Comparison of ENCODE assay signal across 8 cellular contexts in the genomic region with DNA sequence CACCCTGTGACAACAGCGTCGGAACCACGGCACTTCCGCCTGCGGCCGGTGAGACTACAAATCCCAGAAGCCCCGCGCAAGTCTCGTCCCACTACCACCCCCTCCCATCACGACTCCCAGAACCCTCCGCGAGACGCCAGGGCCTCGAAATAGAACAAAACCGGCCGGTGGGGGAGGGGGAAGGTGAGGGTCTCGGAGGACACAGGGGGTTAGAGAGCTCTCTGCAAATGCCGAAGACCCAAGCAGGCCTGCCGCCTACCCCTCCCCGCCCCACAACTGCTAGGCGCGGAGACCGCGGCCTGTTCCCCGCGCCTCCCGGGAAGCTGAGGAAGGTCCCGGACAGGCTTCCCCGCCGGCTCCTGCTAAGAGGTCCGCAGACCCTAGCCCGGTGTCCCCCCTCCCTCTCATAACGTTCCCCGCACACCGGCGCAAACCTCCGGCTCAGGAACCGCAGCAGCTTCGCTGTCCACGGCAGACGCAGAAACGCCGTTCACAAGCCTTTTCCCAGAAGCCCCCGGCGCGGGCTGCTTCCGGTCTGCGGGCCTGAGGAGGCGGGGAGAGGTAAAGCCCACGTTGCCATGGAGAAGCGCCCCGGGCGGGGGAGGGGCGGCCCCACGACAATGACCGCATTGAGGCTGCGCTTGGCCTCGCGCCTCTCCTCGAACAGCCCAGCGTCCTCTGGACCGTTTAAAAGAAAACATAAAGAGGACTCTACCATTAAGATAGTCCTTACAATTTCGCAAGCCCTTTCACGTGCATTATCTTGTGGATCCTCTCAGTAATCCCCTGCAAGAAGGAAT. TPM values are rescaled to one million over a fixed set of nuclear protein-coding genes. Genes with fewer than 3 reads are reported as not detected.
A peak's percentile ranks its signal among the peaks of the same experiment; 100 is the strongest.
DNase-seq lines count a peak whose midpoint lies in the region; ATAC-seq and TF ChIP-seq lines count a peak whose summit lies in the region.

Gene ZNF24 (minus strand): TSS at position 485 of the 800 bp plus-strand sequence. CDS start 3,770 bp downstream, outside the sequence.

- under 1% methylated on average over 64 of the region's 64 CpGs for WGBS in liver

- peak within 1 kb of the TSS; percentile 99 for H3K27ac ChIP-seq in liver (ENCODE audit: low read depth in 1 of 2, low read length in 2 of 2)

- ATAC-seq in GM19397 (IDR thresholded peaks at IDR 0.05; ENCODE audit: unreplicated experiment) (peak; percentile 93), HG03571 (IDR thresholded peaks at IDR 0.05; ENCODE audit: unreplicated experiment) (peak; percentile 92)

- TF ChIP-seq RAD21 in liver (IDR thresholded peaks at IDR 0.05): peak in 1 of 2 donors; percentile 7

- H3K9ac ChIP-seq in liver (ENCODE audit: low read depth in 1 of 2, low read length in 2 of 2): peak within 1 kb of the TSS; percentile 61 to 97

- H3K36me3 ChIP-seq in liver (ENCODE audit: control insufficient read depth in 4 of 4, insufficient read depth in 3 of 4, low read depth in 1 of 4, low read length in 3 of 4): peaks cover 5 to 15% (median 12%) of the 10 kb centered on the region in 4 donors

- peak within 1 kb of the TSS; percentile 91 to 92 for H3K4me3 Mint-ChIP-seq in CD14-positive monocyte

- H3K27ac Mint-ChIP-seq in CD14-positive monocyte: peak within 1 kb of the TSS; percentile 92 to 99 (median 98)

- no peak for TF ChIP-seq CTCF in CD14-positive monocyte (IDR thresholded peaks at IDR 0.05)
- no peak for TF ChIP-seq CTCF in liver (IDR thresholded peaks at IDR 0.05; ENCODE audit: low read depth, low read length, missing input control)

- no peaks in the 10 kb centered on the region for H3K9me3 ChIP-seq in liver (ENCODE audit: control insufficient read depth in 4 of 4, low read length in 3 of 4)

- H3K4me1 ChIP-seq in liver (ENCODE audit: control insufficient read depth in 4 of 4, insufficient read depth in 4 of 4, low read length in 3 of 4): peaks cover 6 to 45% (median 24%) of the 10 kb centered on the region in 4 donors

- intact Hi-C loops in CD14-positive monocyte (cut with micrococcal nuclease): loop anchor here (2.0 to 10.0 kb wide), 6 partner anchors 33 to 721 kb away; partner anchors contain the start of genes ZNF397 (in 2 of the 2), ZSCAN30 (in 2 of the 2), INO80C (in 1 of the 2) and RPRD1A (in 1 of the 2)

- peak within 1 kb of the TSS; percentile 56 to 87 (median 78) for H3K4me3 ChIP-seq in liver (ENCODE audit: low read depth in 1 of 3, low read length in 3 of 3)

- H3K27me3 ChIP-seq in liver (ENCODE audit: control insufficient read depth in 4 of 4, insufficient read depth in 4 of 4, low read length in 3 of 4): no peaks in the 10 kb centered on the region

- DNase-seq in CD14-positive monocyte (ENCODE audit: low spot score) (peak; percentile 96), NCI-H82 (lab: John Stamatoyannopoulos, UW) (peak; percentile 97), dermis microvascular lymphatic vessel endothelial cell (ENCODE audit: low read depth in 2 of 2) (peak; percentile 84 to 94)
- DNase-seq in activated CD4-positive, alpha-beta T cell treated with anti-CD3 and anti-CD28 coated beads, Interleukin-2, amount 50 U/mL, for 48 hours: peak; percentile 93 to 95
- DNase-seq in stimulated activated CD4-positive, alpha-beta T cell treated with anti-CD3 and anti-CD28 coated beads, Interleukin-4, amount 100 ng/mL, for 24 hours: peak; percentile 94

- peaks cover 0 to 1% (median 0%) of the 10 kb centered on the region in 3 donors for H3K27me3 Mint-ChIP-seq in CD14-positive monocyte (ENCODE audit: low read depth in 3 of 3)

- no peaks in the 10 kb centered on the region for H3K9me3 Mint-ChIP-seq in CD14-positive monocyte

- H3K36me3 Mint-ChIP-seq in CD14-positive monocyte: peaks cover 14 to 17% of the 10 kb centered on the region in 2 donors

- H3K4me1 Mint-ChIP-seq in CD14-positive monocyte: peaks cover 46% of the 10 kb centered on the region

TF ChIP-seq in liver, 16 proteins besides CTCF, POLR2A, EP300 and RAD21:
- peak; percentile 64 to 84 for TF ChIP-seq GABPA (IDR thresholded peaks at IDR 0.05 in 1 of 2, conservative IDR thresholded peaks at IDR 0.05 in 1 of 2)
- peak; percentile 19 to 31 for TF ChIP-seq HNF4A (conservative IDR thresholded peaks at IDR 0.05)
- TF ChIP-seq ZBTB33 (IDR thresholded peaks at IDR 0.05): peak; percentile 96
- no peak for TF ChIP-seq FOXA1 (IDR thresholded peaks at IDR 0.05)
- peak; percentile 56 for TF ChIP-seq SP1 (IDR thresholded peaks at IDR 0.05)
- TF ChIP-seq RXRA (IDR thresholded peaks at IDR 0.05): peak; percentile 26 to 41
- no peak for TF ChIP-seq FOXA2 (IDR thresholded peaks at IDR 0.05)
- TF ChIP-seq YY1 (IDR thresholded peaks at IDR 0.05): peak; percentile 79
- TF ChIP-seq, protein P1, sequence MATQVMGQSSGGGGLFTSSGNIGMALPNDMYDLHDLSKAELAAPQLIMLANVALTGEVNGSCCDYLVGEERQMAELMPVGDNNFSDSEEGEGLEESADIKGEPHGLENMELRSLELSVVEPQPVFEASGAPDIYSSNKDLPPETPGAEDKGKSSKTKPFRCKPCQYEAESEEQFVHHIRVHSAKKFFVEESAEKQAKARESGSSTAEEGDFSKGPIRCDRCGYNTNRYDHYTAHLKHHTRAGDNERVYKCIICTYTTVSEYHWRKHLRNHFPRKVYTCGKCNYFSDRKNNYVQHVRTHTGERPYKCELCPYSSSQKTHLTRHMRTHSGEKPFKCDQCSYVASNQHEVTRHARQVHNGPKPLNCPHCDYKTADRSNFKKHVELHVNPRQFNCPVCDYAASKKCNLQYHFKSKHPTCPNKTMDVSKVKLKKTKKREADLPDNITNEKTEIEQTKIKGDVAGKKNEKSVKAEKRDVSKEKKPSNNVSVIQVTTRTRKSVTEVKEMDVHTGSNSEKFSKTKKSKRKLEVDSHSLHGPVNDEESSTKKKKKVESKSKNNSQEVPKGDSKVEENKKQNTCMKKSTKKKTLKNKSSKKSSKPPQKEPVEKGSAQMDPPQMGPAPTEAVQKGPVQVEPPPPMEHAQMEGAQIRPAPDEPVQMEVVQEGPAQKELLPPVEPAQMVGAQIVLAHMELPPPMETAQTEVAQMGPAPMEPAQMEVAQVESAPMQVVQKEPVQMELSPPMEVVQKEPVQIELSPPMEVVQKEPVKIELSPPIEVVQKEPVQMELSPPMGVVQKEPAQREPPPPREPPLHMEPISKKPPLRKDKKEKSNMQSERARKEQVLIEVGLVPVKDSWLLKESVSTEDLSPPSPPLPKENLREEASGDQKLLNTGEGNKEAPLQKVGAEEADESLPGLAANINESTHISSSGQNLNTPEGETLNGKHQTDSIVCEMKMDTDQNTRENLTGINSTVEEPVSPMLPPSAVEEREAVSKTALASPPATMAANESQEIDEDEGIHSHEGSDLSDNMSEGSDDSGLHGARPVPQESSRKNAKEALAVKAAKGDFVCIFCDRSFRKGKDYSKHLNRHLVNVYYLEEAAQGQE (IDR thresholded peaks at IDR 0.05): peak; percentile 40
- TF ChIP-seq, protein P2, sequence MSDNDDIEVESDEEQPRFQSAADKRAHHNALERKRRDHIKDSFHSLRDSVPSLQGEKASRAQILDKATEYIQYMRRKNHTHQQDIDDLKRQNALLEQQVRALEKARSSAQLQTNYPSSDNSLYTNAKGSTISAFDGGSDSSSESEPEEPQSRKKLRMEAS (IDR thresholded peaks at IDR 0.05): peak; percentile 8
- TF ChIP-seq, protein P3, sequence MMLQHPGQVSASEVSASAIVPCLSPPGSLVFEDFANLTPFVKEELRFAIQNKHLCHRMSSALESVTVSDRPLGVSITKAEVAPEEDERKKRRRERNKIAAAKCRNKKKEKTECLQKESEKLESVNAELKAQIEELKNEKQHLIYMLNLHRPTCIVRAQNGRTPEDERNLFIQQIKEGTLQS (IDR thresholded peaks at IDR 0.05): no peak
- TF ChIP-seq TAF1 (conservative IDR thresholded peaks at IDR 0.05): peak; percentile 13
- TF ChIP-seq EGR1 (IDR thresholded peaks at IDR 0.05; ENCODE audit: low read depth in 2 of 2): peak; percentile 37 to 45
- no peak for TF ChIP-seq NR2F2 (IDR thresholded peaks at IDR 0.05)
- TF ChIP-seq HNF4G (IDR thresholded peaks at IDR 0.05): no peak
- TF ChIP-seq JUND (IDR thresholded peaks at IDR 0.05): peak; percentile 17 to 29

RNA-seq across cellular contexts. Expression of gene ZNF24, which starts in this region (rescaled TPM):
- polyA plus RNA-seq in CD14-positive monocyte: 10 to 100 TPM; 54.3 to 64.4 TPM
- 27.0 and 27.9 TPM in 2 replicates for total RNA-seq in dermis microvascular lymphatic vessel endothelial cell
- 10 to 100 TPM; 28.6 to 30.3 TPM for total RNA-seq in liver
- 10 to 100 TPM in 1 of 2 donors, 1 to 10 TPM in 1; 9.1 to 29.2 TPM for polyA plus RNA-seq in liver

Comparison
In these comparisons a context has a peak if more than half of its experiments do, and no peak if none do; other contexts are left out.
1. Peak in every context shown above with its lines: DNase-seq, ATAC-seq, H3K4me3 ChIP-seq and H3K27ac ChIP-seq.